Comparison of ENCODE assay signal across 8 cellular contexts in genomic region chr20:62183426-62184142, GRCh38. TPM values are rescaled to one million over a fixed set of nuclear protein-coding genes. Genes with fewer than 3 reads are reported as not detected.
DNase-seq lines count a peak whose midpoint lies in the region; ATAC-seq and TF ChIP-seq lines count a peak whose summit lies in the region.

No MANE protein-coding gene starts in this region.

- H3K79me2 ChIP-seq in fibroblast of lung (ENCODE audit: control insufficient read depth, insufficient read depth, low read length), result peaks cover 35% of the 10 kb centered on the region

- H3K4me3 ChIP-seq in GM08714 (ENCODE audit: low read length), result peak overlapping the region; percentile 98
- peak overlapping the region; percentile 88 for H3K4me3 ChIP-seq in RWPE2 (ENCODE audit: severe bottlenecking)
- H3K4me3 ChIP-seq in fibroblast of lung (replicated peaks in 1 of 4; ENCODE audit: control extremely low read depth in 1 of 4, insufficient read depth in 1 of 4, low read depth in 3 of 4, low read length in 4 of 4), result peak overlapping the region; percentile 87 to 98 (median 92)
- peak overlapping the region; percentile 74 to 79 for H3K4me3 ChIP-seq in prostate gland

- no peaks in the 10 kb centered on the region for H4K20me1 ChIP-seq in fibroblast of lung (ENCODE audit: control insufficient read depth, extremely low read depth, insufficient read depth, low read length)

- H3K27ac ChIP-seq in RWPE2 (ENCODE audit: poor library complexity, severe bottlenecking), result peak overlapping the region; percentile 63
- H3K27ac ChIP-seq in fibroblast of lung (ENCODE audit: insufficient read depth, low read length), result peak overlapping the region; percentile 98
- H3K27ac ChIP-seq in prostate gland, result peak overlapping the region; percentile 84 to 87

- peak overlapping the region; percentile 99 for H3K9ac ChIP-seq in fibroblast of lung (ENCODE audit: insufficient read depth, low read length)

- no peaks in the 10 kb centered on the region for H3K27me3 ChIP-seq in RWPE2 (ENCODE audit: insufficient read depth, poor library complexity, severe bottlenecking)
- no peaks in the 10 kb centered on the region for H3K27me3 ChIP-seq in fibroblast of lung (ENCODE audit: control insufficient read depth, insufficient read depth, low read length)
- H3K27me3 ChIP-seq in prostate gland (replicated peaks; ENCODE audit: insufficient read depth), result no peaks in the 10 kb centered on the region

- no peak for TF ChIP-seq CTCF in RWPE2 (IDR thresholded peaks at IDR 0.05; ENCODE audit: poor library complexity, severe bottlenecking)
- no peak for TF ChIP-seq CTCF in fibroblast of lung (conservative IDR thresholded peaks at IDR 0.05 in 1 of 2, IDR thresholded peaks at IDR 0.05 in 1 of 2; ENCODE audit: low read depth in 1 of 2, low read length in 2 of 2)
- no peak for TF ChIP-seq CTCF in prostate gland (IDR thresholded peaks at IDR 0.05)

- no peak for TF ChIP-seq POLR2A in prostate gland (IDR thresholded peaks at IDR 0.05)

- H3K9me3 ChIP-seq in RWPE2 (ENCODE audit: severe bottlenecking) (no peaks in the 10 kb centered on the region), fibroblast of lung (ENCODE audit: control insufficient read depth, insufficient read depth, low read depth, low read length) (no peaks in the 10 kb centered on the region), prostate gland (no peaks in the 10 kb centered on the region)

- H3K4me2 ChIP-seq in fibroblast of lung (ENCODE audit: extremely low read depth, insufficient read depth, low read length), result peak overlapping the region; percentile 96

- H3K4me1 ChIP-seq in RWPE2 (ENCODE audit: insufficient read depth, poor library complexity, severe bottlenecking), result peaks cover 18% of the 10 kb centered on the region
- H3K4me1 ChIP-seq in fibroblast of lung (ENCODE audit: control insufficient read depth, extremely low read depth, insufficient read depth, low read length), result peaks cover 2% of the 10 kb centered on the region
- H3K4me1 ChIP-seq in prostate gland (replicated peaks), result peaks cover 4% of the 10 kb centered on the region

- ATAC-seq in RWPE2 (ENCODE audit: low read depth), result no peak

- H2AFZ ChIP-seq in fibroblast of lung (ENCODE audit: low read length), result peak overlapping the region; percentile 19

- DNase-seq in RWPE2 (ENCODE audit: low spot score) (peak; percentile 51), fibroblast of lung (ENCODE audit: low read depth in 2 of 2) (peak in 1 of 2 donors; percentile 21), prostate gland (ENCODE audit: low spot score) (no peak), NCI-H2107 treated with DMSO at 0.1 percent for 48 hours (lab: John Stamatoyannopoulos, UW; ENCODE audit: unreplicated experiment) (no peak)
- DNase-seq in stimulated activated CD4-positive, alpha-beta T cell treated with anti-CD3 and anti-CD28 coated beads, Interleukin-4, amount 100 ng/mL, for 1 hour, result no peak
- DNase-seq in activated CD8-positive, alpha-beta memory T cell treated with anti-CD3 and anti-CD28 coated beads, Interleukin-2, amount 50 U/mL, for 48 hours, result no peak
- no peak for DNase-seq in activated CD4-positive, alpha-beta T cell treated with anti-CD3 and anti-CD28 coated beads, Interleukin-2, amount 50 U/mL, for 1 hour

- H3K36me3 ChIP-seq in RWPE2 (ENCODE audit: low read depth), result peaks cover 28% of the 10 kb centered on the region
- peaks cover 2% of the 10 kb centered on the region for H3K36me3 ChIP-seq in fibroblast of lung (ENCODE audit: control insufficient read depth, insufficient read depth, low read length)
- H3K36me3 ChIP-seq in prostate gland, result no peaks in the 10 kb centered on the region

- intact Hi-C loops in prostate gland (cut with DNase I), result loop anchor here (10.0 kb wide), 1 partner anchor 201 kb away; the partner anchor contains the start of gene RPS21

- WGBS in prostate gland, result 25% methylated on average over 25 of the region's 25 CpGs

RNA-seq across cellular contexts. Expression of gene MTG2, which starts 0.8 kb away (rescaled TPM):
- total RNA-seq in fibroblast of lung (17.5 and 20.5 TPM in 2 replicates), prostate gland (10 to 100 TPM; 40.0 to 53.0 TPM)
- polyA plus RNA-seq in fibroblast of lung, result 16.5 and 26.2 TPM in 2 replicates
- 19.2 and 33.9 TPM in 2 replicates for polyA plus RNA-seq in fibroblast of lung (2012)
- 4.1 and 16.1 TPM in 2 replicates for polyA minus RNA-seq in fibroblast of lung (ENCODE audit: low replicate concordance)

RNA-seq across cellular contexts. Expression of gene HRH3, which starts 36.5 kb away (rescaled TPM):
- total RNA-seq in fibroblast of lung (not detected in 2 replicates), prostate gland (under 1 TPM; 0.18 to 0.51 TPM)
- polyA plus RNA-seq in fibroblast of lung, result not detected in 2 replicates
- polyA plus RNA-seq in fibroblast of lung (2012), result not detected in 2 replicates
- polyA minus RNA-seq in fibroblast of lung (ENCODE audit: low replicate concordance), result not detected in 2 replicates

RNA-seq across cellular contexts. Expression of gene SS18L1, which starts 40.0 kb away (rescaled TPM):
- 5.6 and 7.4 TPM in 2 replicates for total RNA-seq in fibroblast of lung
- 3.8 and 4.7 TPM in 2 replicates for polyA plus RNA-seq in fibroblast of lung
- 4.0 TPM in 2 replicates for polyA plus RNA-seq in fibroblast of lung (2012)
- 1.3 and 20.2 TPM in 2 replicates for polyA minus RNA-seq in fibroblast of lung (ENCODE audit: low replicate concordance)
- 10 to 100 TPM; 17.9 to 32.7 TPM for total RNA-seq in prostate gland

RNA-seq across cellular contexts. Expression of gene PSMA7, which starts 40.4 kb away (rescaled TPM):
- 234 and 274 TPM in 2 replicates for total RNA-seq in fibroblast of lung
- polyA plus RNA-seq in fibroblast of lung, result 342 and 397 TPM in 2 replicates
- 312 and 394 TPM in 2 replicates for polyA plus RNA-seq in fibroblast of lung (2012)
- polyA minus RNA-seq in fibroblast of lung (ENCODE audit: low replicate concordance), result 167 and 214 TPM in 2 replicates
- 100 to 1,000 TPM; 176 to 250 TPM for total RNA-seq in prostate gland

RNA-seq across cellular contexts. Expression of gene OSBPL2, which starts 54.7 kb away (rescaled TPM):
- total RNA-seq in fibroblast of lung (23.6 and 27.9 TPM in 2 replicates), prostate gland (10 to 100 TPM; 33.5 to 50.6 TPM)
- 11.4 and 13.3 TPM in 2 replicates for polyA plus RNA-seq in fibroblast of lung
- 17.3 and 19.5 TPM in 2 replicates for polyA plus RNA-seq in fibroblast of lung (2012)
- polyA minus RNA-seq in fibroblast of lung (ENCODE audit: low replicate concordance), result 20.6 and 28.4 TPM in 2 replicates
